17 cellular contexts compared by ENCODE assay signal in genomic region chr3:183478501-183478900, GRCh38. TPM values are rescaled to one million over a fixed set of nuclear protein-coding genes. Genes with fewer than 3 reads are reported as not detected.
DNase-seq lines count a peak whose midpoint lies in the region; ATAC-seq and TF ChIP-seq lines count a peak whose summit lies in the region.
"Had no signal": no experiment of that assay in that cellular context is flagged by ENCODE, and none has a peak within 500 bp of the region (broad histone marks: within the 10 kb centered on the region; RNA-seq: fewer than 3 reads in every experiment).

No MANE protein-coding gene starts in this region.

- no peak overlapping the region for H3K4me3 Mint-ChIP-seq in endodermal cell
- H3K4me3 Mint-ChIP-seq: T-helper 1 cell treated with Interleukin-12 subunit alpha and Interleukin-12 subunit beta and Interleukin-4 antibody, amounts not matched to agents 30 μg/mL and 1 μg/mL, for 36 hours had no signal

- no peak for TF ChIP-seq CTCF in endodermal cell (conservative IDR thresholded peaks at IDR 0.05)
- TF ChIP-seq CTCF in breast epithelium (IDR thresholded peaks at IDR 0.05): no peak

- H3K27ac ChIP-seq in endodermal cell (ENCODE audit: low read depth, low read length) (no peak overlapping the region), breast epithelium (peak overlapping the region in 1 of 2 donors; percentile 57)
- H3K27ac ChIP-seq: C4-2B had no signal

- 91 to 100% methylated on average over 2 to 10 of the region's 10 CpGs for WGBS in endodermal cell (ENCODE audit: insufficient coverage in 1 of 2, insufficient read length in 1 of 2), 2 experiments

- H3K4me3 ChIP-seq in endodermal cell (ENCODE audit: low read length) (no peak overlapping the region), breast epithelium (no peak overlapping the region)
- H3K4me3 ChIP-seq: HAP-1 had no signal

- H3K36me3 ChIP-seq in endodermal cell (ENCODE audit: control insufficient read depth, insufficient read depth, low read length) (no peaks in the 10 kb centered on the region), breast epithelium (no peaks in the 10 kb centered on the region)
- H3K36me3 ChIP-seq: HAP-1 had no signal

- ATAC-seq in GM21723 (IDR thresholded peaks at IDR 0.05; ENCODE audit: unreplicated experiment) (no peak), HG03342 (IDR thresholded peaks at IDR 0.05; ENCODE audit: unreplicated experiment) (no peak), GM19452 (IDR thresholded peaks at IDR 0.05; ENCODE audit: unreplicated experiment) (no peak)

- H3K9ac ChIP-seq in endodermal cell (ENCODE audit: extremely low read depth, low read length, poor library complexity, severe bottlenecking): no peak overlapping the region

- no peak for TF ChIP-seq POLR2A in breast epithelium (IDR thresholded peaks at IDR 0.05)

- H3K27me3 Mint-ChIP-seq in endodermal cell (ENCODE audit: insufficient read depth): no peaks in the 10 kb centered on the region

- no peaks in the 10 kb centered on the region for H3K9me3 Mint-ChIP-seq in endodermal cell
- H3K9me3 Mint-ChIP-seq: T-helper 1 cell treated with Interleukin-12 subunit alpha and Interleukin-12 subunit beta and Interleukin-4 antibody, amounts not matched to agents 30 μg/mL and 1 μg/mL, for 36 hours had no signal

- peaks cover 15% of the 10 kb centered on the region for H3K4me1 Mint-ChIP-seq in endodermal cell

- H3K4me1 ChIP-seq in endodermal cell (ENCODE audit: control insufficient read depth, insufficient read depth, low read length): peaks cover 9% of the 10 kb centered on the region
- peaks cover 0 to 3% of the 10 kb centered on the region in 2 donors for H3K4me1 ChIP-seq in breast epithelium

- no peaks in the 10 kb centered on the region for H3K36me3 Mint-ChIP-seq in endodermal cell (ENCODE audit: low read depth)

- DNase-seq in COR-L47 (lab: John Stamatoyannopoulos, UW): peak; percentile 96
- DNase-seq in NCI-H1417 (lab: John Stamatoyannopoulos, UW): peak in 2 of 3 experiments; percentile 96 to 98
- peak; percentile 93 for DNase-seq in NCI-H69 (lab: John Stamatoyannopoulos, UW)
- peak; percentile 44 for DNase-seq in endodermal cell
- no peak for DNase-seq in breast epithelium (ENCODE audit: low spot score in 2 of 2)
- DNase-seq: NCI-H1436 treated with DMSO at 0.1 percent for 48 hours; NCI-H2227 treated with DMSO at 0.1 percent for 48 hours; NCI-H526; NK-92 treated with Interleukin-12 subunit alpha and Interleukin-12 subunit beta, amount 100 ng/mL, for 24 hours; RPMI8226; SIG-M5 had no signal

- intact Hi-C loops in breast epithelium (cut with DNase I; ENCODE audit: low total_unique reads): no loop called here

- H3K27me3 ChIP-seq in endodermal cell (ENCODE audit: control insufficient read depth, insufficient read depth, low read length, poor library complexity, severe bottlenecking) (no peaks in the 10 kb centered on the region), breast epithelium (no peaks in the 10 kb centered on the region)

- no peak overlapping the region for H3K27ac Mint-ChIP-seq in endodermal cell
- H3K27ac Mint-ChIP-seq: T-helper 1 cell treated with Interleukin-12 subunit alpha and Interleukin-12 subunit beta and Interleukin-4 antibody, amounts not matched to agents 30 μg/mL and 1 μg/mL, for 36 hours had no signal

- no peaks in the 10 kb centered on the region for H3K9me3 ChIP-seq in endodermal cell (ENCODE audit: control insufficient read depth, low read length)
- H3K9me3 ChIP-seq in breast epithelium: no peaks in the 10 kb centered on the region
- H3K9me3 ChIP-seq: HAP-1 had no signal

RNA-seq across cellular contexts. Expression of gene MCF2L2, which starts 50.1 kb away (rescaled TPM):
- total RNA-seq in endodermal cell (10 to 100 TPM; 72.6 to 86.5 TPM), breast epithelium (1 to 10 TPM in 2 of 3 donors, under 1 TPM in 1; 0.64 to 1.5 (median 1.3) TPM)
- 21.3 TPM for polyA plus RNA-seq in endodermal cell (2013, experiment 1 of 2)
- polyA plus RNA-seq in endodermal cell (2013, experiment 2 of 2): 22.1 TPM

Comparison
In these comparisons a context has a peak if more than half of its experiments do, and no peak if none do; other contexts are left out.
1. DNase-seq: peak in COR-L47 (single experiment), NCI-H1417 (2 of 3), NCI-H69 (single experiment) and endodermal cell (single experiment); none in breast epithelium (0 of 2).
2. RNA of gene MCF2L2, which starts 50.1 kb away (total RNA-seq): 72.6 to 86.5 TPM in endodermal cell; 0.64 to 1.5 TPM in breast epithelium; every median in the first group is over 10 times any median in the second.